21 cellular contexts compared by ENCODE assay signal in the genomic region with DNA sequence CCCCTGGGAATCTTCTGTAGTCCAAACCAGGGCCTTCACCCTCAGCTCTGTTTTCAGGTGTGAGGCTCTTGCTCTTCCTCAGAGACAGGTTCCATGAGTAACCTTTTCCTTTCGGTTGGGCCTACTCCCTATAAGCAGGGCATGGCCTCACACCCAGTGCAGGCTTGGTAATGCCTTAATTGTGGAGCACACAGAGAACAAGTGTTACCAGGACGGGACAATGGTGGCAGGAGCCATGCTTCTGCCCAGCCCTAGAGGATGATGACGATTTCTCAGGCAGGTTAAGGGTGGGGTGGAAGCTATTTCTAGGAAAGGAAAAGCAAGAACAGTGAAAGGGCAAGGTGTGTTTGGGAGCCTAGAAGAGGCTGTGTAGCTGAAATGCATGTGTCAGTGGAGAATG. TPM values are rescaled to one million over a fixed set of nuclear protein-coding genes. Genes with fewer than 3 reads are reported as not detected.
DNase-seq lines count a peak whose midpoint lies in the region; ATAC-seq, FAIRE-seq and TF ChIP-seq lines count a peak whose summit lies in the region.
"Had no signal": no experiment of that assay in that cellular context is flagged by ENCODE, and none has a peak within 500 bp of the region (broad histone marks: within the 10 kb centered on the region; RNA-seq: fewer than 3 reads in every experiment).

No MANE protein-coding gene starts in this region.

- H3K56ac ChIP-seq in IMR-90 (ENCODE audit: extremely low read depth, insufficient read depth, low read length) = no peak overlapping the region

- no peaks in the 10 kb centered on the region for H3K79me1 ChIP-seq in IMR-90 (ENCODE audit: low read depth in 1 of 2, low read length in 2 of 2)

- H3K4me1 ChIP-seq in IMR-90 (ENCODE audit: control insufficient read depth, insufficient read depth, low read length) (no peaks in the 10 kb centered on the region), keratinocyte (ENCODE audit: control insufficient read depth, extremely low read depth, insufficient read depth, low read length) (no peaks in the 10 kb centered on the region), smooth muscle cell (ENCODE audit: low read depth) (no peaks in the 10 kb centered on the region)
- H3K4me1 ChIP-seq: A549, BE2C had no signal

- BruUV-seq in IMR-90 (replicated peaks; lab: Mats Ljungman, UMichigan) = no TSS peak

- H2BK120ac ChIP-seq in IMR-90 (ENCODE audit: low read depth, low read length) = no peak overlapping the region

- no peak for TF ChIP-seq RAD21 in IMR-90 (IDR thresholded peaks at IDR 0.05; ENCODE audit: low read length)

- H3K36me3 ChIP-seq in IMR-90 (ENCODE audit: control insufficient read depth, insufficient read depth, low read length) (no peaks in the 10 kb centered on the region), bronchial epithelial cell (ENCODE audit: control insufficient read depth, insufficient read depth, low read length) (no peaks in the 10 kb centered on the region), keratinocyte (ENCODE audit: control insufficient read depth in 2 of 2, extremely low read depth in 1 of 2, insufficient read depth in 2 of 2, low read length in 2 of 2) (no peaks in the 10 kb centered on the region), smooth muscle cell (ENCODE audit: low read depth) (no peaks in the 10 kb centered on the region)
- H3K36me3 ChIP-seq: BE2C had no signal

- H3F3A ChIP-seq in smooth muscle cell (ENCODE audit: low read depth) = no peaks in the 10 kb centered on the region

- no peaks in the 10 kb centered on the region for H3K79me2 ChIP-seq in keratinocyte (ENCODE audit: control insufficient read depth, insufficient read depth, low read length)
- no peaks in the 10 kb centered on the region for H3K79me2 ChIP-seq in smooth muscle cell (ENCODE audit: low read depth)

- no peak overlapping the region for H4K8ac ChIP-seq in IMR-90 (ENCODE audit: low read depth in 2 of 2, low read length in 2 of 2)

- POLR2A ChIA-PET in IMR-90 (lab: Charles Lee; ENCODE audit: unreplicated experiment) = no interaction called here

- no peak overlapping the region for H3K27ac ChIP-seq in IMR-90 (ENCODE audit: insufficient read depth, low read length)
- H3K27ac ChIP-seq in keratinocyte (ENCODE audit: control insufficient read depth, insufficient read depth, low read length) = no peak overlapping the region
- peak overlapping the region; percentile 23 for H3K27ac ChIP-seq in smooth muscle cell (ENCODE audit: low read depth)
- H3K27ac ChIP-seq: A549 had no signal

- no peaks in the 10 kb centered on the region for H4K20me1 ChIP-seq in IMR-90 (ENCODE audit: insufficient read depth, low read length)
- H4K20me1 ChIP-seq in keratinocyte (ENCODE audit: control insufficient read depth, extremely low read depth, insufficient read depth, low read length) = no peaks in the 10 kb centered on the region
- H4K20me1 ChIP-seq in smooth muscle cell (ENCODE audit: low read depth) = no peaks in the 10 kb centered on the region

- H3K4me3 ChIP-seq in IMR-90 (ENCODE audit: insufficient read depth, low read depth, low read length) (no peak overlapping the region), bronchial epithelial cell (ENCODE audit: low read depth, low read length) (no peak overlapping the region), keratinocyte (ENCODE audit: control insufficient read depth in 2 of 3, extremely low read depth in 1 of 3, insufficient read depth in 2 of 3, low read depth in 1 of 3, low read length in 3 of 3) (no peak overlapping the region), smooth muscle cell (no peak overlapping the region)
- H3K4me3 ChIP-seq: A549, K562 had no signal

- no peak overlapping the region for H4K5ac ChIP-seq in IMR-90 (ENCODE audit: low read depth, low read length)

- H3K9ac ChIP-seq in IMR-90 (ENCODE audit: low read depth, low read length) (no peak overlapping the region), keratinocyte (ENCODE audit: control insufficient read depth, extremely low read depth, insufficient read depth, low read length) (no peak overlapping the region), smooth muscle cell (ENCODE audit: low read depth) (no peak overlapping the region)

- 57% methylated on average over 2 of the region's 3 CpGs; no CpG with 5 or more reads in 1 of the 2 experiments for WGBS in IMR-90 (ENCODE audit: extremely low coverage in 2 of 2, insufficient read length in 1 of 2), 2 experiments
- 68% methylated on average over 3 of the region's 3 CpGs for WGBS in smooth muscle cell (ENCODE audit: low lambda C conversion rate)

- TF ChIP-seq POLR2A in IMR-90 (IDR thresholded peaks at IDR 0.05; ENCODE audit: low read depth, low read length) = no peak

- H2BK5ac ChIP-seq in IMR-90 (ENCODE audit: low read depth, low read length, poor library complexity, severe bottlenecking) = no peak overlapping the region

- no peak overlapping the region for H2BK15ac ChIP-seq in IMR-90 (ENCODE audit: low read depth, low read length)

- H3K9me3 ChIP-seq in IMR-90 (ENCODE audit: control insufficient read depth, insufficient read depth, low read length) = no peaks in the 10 kb centered on the region
- no peaks in the 10 kb centered on the region for H3K9me3 ChIP-seq in keratinocyte (ENCODE audit: control insufficient read depth, low read depth, low read length)
- no peaks in the 10 kb centered on the region for H3K9me3 ChIP-seq in smooth muscle cell (replicated peaks; ENCODE audit: low read depth)
- H3K9me3 ChIP-seq: A549, BE2C had no signal

- H2AK9ac ChIP-seq in IMR-90 (replicated peaks; ENCODE audit: low read depth, low read length, poor library complexity) = no peak overlapping the region

- H3K18ac ChIP-seq in IMR-90 (ENCODE audit: low read depth, low read length) = no peak overlapping the region

- no peak for ATAC-seq in IMR-90 (ENCODE audit: low read depth)
- ATAC-seq in SK-N-SH treated with all-trans-retinoic acid at 6 μM for 48 hours = no peak
- ATAC-seq: A549, K562, Panc1 had no signal

- H2AFZ ChIP-seq in IMR-90 (replicated peaks; ENCODE audit: low read length, poor library complexity) = peak overlapping the region; percentile 56
- no peak overlapping the region for H2AFZ ChIP-seq in keratinocyte (ENCODE audit: control insufficient read depth, low read length)
- no peak overlapping the region for H2AFZ ChIP-seq in smooth muscle cell (ENCODE audit: low read depth)

- dilution Hi-C loops in IMR-90 (cut with HindIII; ENCODE audit: low sequenced_read_pairs, unreplicated experiment) = no loop called here
- dilution Hi-C loops in keratinocyte (cut with MboI; ENCODE audit: extremely low pct_ligation_motif_present, low sequenced_read_pairs) = no loop called here

- H3K23ac ChIP-seq in IMR-90 (ENCODE audit: low read depth, low read length) = no peak overlapping the region

- H3K27me3 ChIP-seq in IMR-90 (ENCODE audit: control insufficient read depth, insufficient read depth, low read length) (peaks cover 16% of the 10 kb centered on the region), bronchial epithelial cell (ENCODE audit: control insufficient read depth, insufficient read depth, low read length) (no peaks in the 10 kb centered on the region), keratinocyte (ENCODE audit: control insufficient read depth, extremely low read depth, insufficient read depth, low read length) (no peaks in the 10 kb centered on the region), smooth muscle cell (ENCODE audit: low read depth) (peaks cover 3% of the 10 kb centered on the region)
- H3K27me3 ChIP-seq: BE2C had no signal

- DNase-seq in IMR-90 = no peak
- peak; percentile 46 for DNase-seq in bronchial epithelial cell (ENCODE audit: low read depth)
- no peak for DNase-seq in keratinocyte (ENCODE audit: low read depth, low spot score)
- no peak for DNase-seq in smooth muscle cell (lab: John Stamatoyannopoulos, UW; ENCODE audit: unreplicated experiment)
- DNase-seq in HuH-7 (ENCODE audit: low spot score) = no peak
- no peak for DNase-seq in NCI-H2081 (lab: John Stamatoyannopoulos, UW)
- DNase-seq: BE2C, EL, H7, MM.1S, NCI-H1092 treated with DMSO at 0.1 percent for 48 hours, NCI-H1436 treated with DMSO at 0.1 percent for 48 hours, NCI-H1930, NCI-H2227 treated with DMSO at 0.1 percent for 48 hours, NCI-H510A, SIG-M5 had no signal

- intact Hi-C loops in IMR-90 (cut with micrococcal nuclease) = no loop called here

- CTCF ChIA-PET in IMR-90 (lab: Yijun Ruan, JAX) = interaction anchor here (1.3 to 5.4 kb wide), 3 partner anchors 59 to 222 kb away, joined by 4 to 47 read pairs (median 7); no protein-coding TSS in a partner anchor

- no peak overlapping the region for H4K91ac ChIP-seq in IMR-90 (ENCODE audit: insufficient read depth, low read depth, low read length)

- H3K4me2 ChIP-seq in IMR-90 (ENCODE audit: low read depth, low read length) (no peak overlapping the region), keratinocyte (ENCODE audit: control insufficient read depth, extremely low read depth, insufficient read depth, low read depth, low read length) (no peak overlapping the region), smooth muscle cell (no peak overlapping the region)
- H3K4me2 ChIP-seq: A549 had no signal

- no peak for TF ChIP-seq CTCF in IMR-90 (conservative IDR thresholded peaks at IDR 0.05; ENCODE audit: low read depth, low read length)
- TF ChIP-seq CTCF in bronchial epithelial cell (IDR thresholded peaks at IDR 0.05; ENCODE audit: insufficient read depth, low read length, severe bottlenecking) = no peak
- no peak for TF ChIP-seq CTCF in keratinocyte (optimal IDR thresholded peaks at IDR 0.05 in 1 of 3, IDR thresholded peaks at IDR 0.05 in 1 of 3, conservative IDR thresholded peaks at IDR 0.05 in 1 of 3; ENCODE audit: extremely low read depth in 1 of 3, insufficient read depth in 2 of 3, low read length in 3 of 3)
- TF ChIP-seq CTCF in smooth muscle cell (IDR thresholded peaks at IDR 0.05; ENCODE audit: borderline replicate concordance, insufficient read depth, poor library complexity, severe bottlenecking) = no peak

- H3K14ac ChIP-seq in IMR-90 (replicated peaks; ENCODE audit: low read depth, low read length) = no peak overlapping the region

- no peak overlapping the region for H3K4ac ChIP-seq in IMR-90 (ENCODE audit: low read depth, low read length)

- H2AK5ac ChIP-seq in IMR-90 (ENCODE audit: low read depth, low read length) = no peak overlapping the region

- in situ Hi-C loops in IMR-90 (cut with MboI; ENCODE audit: low sequenced_read_pairs) = loop anchor here (10.0 kb wide), 1 partner anchor 225 kb away; no protein-coding TSS in a partner anchor

- H3K9me1 ChIP-seq in IMR-90 (ENCODE audit: insufficient read depth, low read length) (no peaks in the 10 kb centered on the region), keratinocyte (ENCODE audit: control insufficient read depth, extremely low read depth, insufficient read depth, low read length) (no peaks in the 10 kb centered on the region)

- no peak overlapping the region for H2BK20ac ChIP-seq in IMR-90 (ENCODE audit: low read depth, low read length)

- FAIRE-seq in bronchial epithelial cell (lab: Jason Lieb, UNC) (no peak), keratinocyte (lab: Jason Lieb, UNC) (peak; percentile 17)
- FAIRE-seq: A549, K562 had no signal

RNA-seq across cellular contexts. Expression of gene SERPINB12, which starts 22.1 kb away (rescaled TPM):
- not detected in 2 replicates for total RNA-seq in IMR-90 (2012; rRNA removed)
- not detected in 2 replicates for polyA plus RNA-seq in IMR-90 (2012; rRNA removed)
- not detected in 2 replicates for polyA plus RNA-seq in IMR-90 (2012; cell fraction: cytosol; rRNA removed)
- not detected in 2 replicates for polyA plus RNA-seq in IMR-90 (2012; cell fraction: nucleus; rRNA removed; ENCODE audit: low replicate concordance)
- total RNA-seq in bronchial epithelial cell = 0.53 and 1.4 TPM in 2 replicates
- polyA plus RNA-seq in keratinocyte = 0.05 to 0.21 TPM (median 0.10 TPM) in 3 replicates
- 2.6 TPM for polyA plus RNA-seq in keratinocyte (2011; ENCODE audit: low read depth)
- 0.08 and 0.13 TPM in 2 replicates for polyA plus RNA-seq in keratinocyte (2011; cell fraction: cytosol; rRNA removed)
- polyA plus RNA-seq in keratinocyte (2011; cell fraction: nucleus; rRNA removed) = 0.20 TPM in 1 of 2 replicates, not detected in the other
- polyA plus RNA-seq in keratinocyte (2012; ENCODE audit: low replicate concordance) = 0.89 TPM in 1 of 2 replicates, not detected in the other
- polyA minus RNA-seq in keratinocyte = 0.13 TPM in 1 of 3 replicates, not detected in the others
- polyA minus RNA-seq in keratinocyte (2011; cell fraction: cytosol; rRNA and poly(A)+ RNA removed) = not detected
- not detected in 2 replicates for polyA minus RNA-seq in keratinocyte (2011; cell fraction: nucleus; rRNA and poly(A)+ RNA removed)
- 16.4 and 17.0 TPM in 2 replicates for total RNA-seq in smooth muscle cell
- polyA plus RNA-seq in smooth muscle cell = 0.27 and 1.3 TPM in 2 replicates
- total RNA-seq: H7, K562 had no signal
- polyA plus RNA-seq: A549, K562 had no signal

RNA-seq across cellular contexts. Expression of gene SERPINB5, which starts 43.3 kb away (rescaled TPM):
- total RNA-seq in IMR-90 (2012; rRNA removed) (not detected in 2 replicates), bronchial epithelial cell (440 and 513 TPM in 2 replicates), smooth muscle cell (26.8 and 32.5 TPM in 2 replicates)
- polyA plus RNA-seq in IMR-90 (2012; rRNA removed) (not detected in 2 replicates), keratinocyte (473 to 1,046 TPM (median 833 TPM) in 3 replicates), smooth muscle cell (7.6 and 18.3 TPM in 2 replicates)
- polyA plus RNA-seq in IMR-90 (2012; cell fraction: cytosol; rRNA removed) = not detected in 2 replicates
- polyA plus RNA-seq in IMR-90 (2012; cell fraction: nucleus; rRNA removed; ENCODE audit: low replicate concordance) = not detected in 2 replicates
- polyA plus RNA-seq in keratinocyte (2011; ENCODE audit: low read depth) = 893 TPM
- polyA plus RNA-seq in keratinocyte (2011; cell fraction: cytosol; rRNA removed) = 409 and 854 TPM in 2 replicates
- polyA plus RNA-seq in keratinocyte (2011; cell fraction: nucleus; rRNA removed) = 649 and 704 TPM in 2 replicates
- 411 and 634 TPM in 2 replicates for polyA plus RNA-seq in keratinocyte (2012; ENCODE audit: low replicate concordance)
- 161 to 710 TPM (median 697 TPM) in 3 replicates for polyA minus RNA-seq in keratinocyte
- polyA minus RNA-seq in keratinocyte (2011; cell fraction: cytosol; rRNA and poly(A)+ RNA removed) = 416 TPM
- polyA minus RNA-seq in keratinocyte (2011; cell fraction: nucleus; rRNA and poly(A)+ RNA removed) = 521 and 945 TPM in 2 replicates
- total RNA-seq: LHCN-M2 had no signal

Comparison
In these comparisons a context has a peak if more than half of its experiments do, and no peak if none do; other contexts are left out.
1. RNA of gene SERPINB5, which starts 43.3 kb away (total RNA-seq): 440 to 513 TPM in bronchial epithelial cell and 26.8 to 32.5 TPM in smooth muscle cell; not detected in IMR-90; every median in the first group is over 10 times any median in the second.